9 cellular contexts compared by ENCODE assay signal in genomic region chr11:123020968-123021367, GRCh38. TPM values are rescaled to one million over a fixed set of nuclear protein-coding genes. Genes with fewer than 3 reads are reported as not detected.
A peak's percentile ranks its signal among the peaks of the same experiment; 100 is the strongest.
DNase-seq lines count a peak whose midpoint lies in the region; TF ChIP-seq lines count a peak whose summit lies in the region.
"Had no signal": no experiment of that assay in that cellular context is flagged by ENCODE, and none has a peak within 500 bp of the region (broad histone marks: within the 10 kb centered on the region; RNA-seq: fewer than 3 reads in every experiment).

No MANE protein-coding gene starts in this region.

- H3K36me3 ChIP-seq in H7 (replicated peaks; ENCODE audit: control insufficient read depth, insufficient read depth, low read length) = no peaks in the 10 kb centered on the region
- H3K36me3 ChIP-seq in ovary = no peaks in the 10 kb centered on the region

- peak; percentile 77 for TF ChIP-seq CTCF in VCaP (conservative IDR thresholded peaks at IDR 0.05)
- TF ChIP-seq CTCF in epithelial cell of esophagus (IDR thresholded peaks at IDR 0.05; ENCODE audit: insufficient read depth, low read depth, low read length, missing control alignments) = peak; percentile 68
- TF ChIP-seq CTCF in ovary (IDR thresholded peaks at IDR 0.05) = no peak

- TF ChIP-seq EP300 in ovary (IDR thresholded peaks at IDR 0.05) = no peak

- H3K4me1 ChIP-seq in ovary (ENCODE audit: insufficient read depth) = no peaks in the 10 kb centered on the region

- H3K27ac ChIP-seq in VCaP (no peak overlapping the region), ovary (no peak overlapping the region)
- H3K27ac ChIP-seq: body of pancreas had no signal

- DNase-seq in NCI-H82 (lab: John Stamatoyannopoulos, UW) = peak; percentile 69
- no peak for DNase-seq in NCI-H82 treated with DMSO at 0.1 percent for 48 hours (lab: John Stamatoyannopoulos, UW; ENCODE audit: unreplicated experiment)
- peak; percentile 81 for DNase-seq in H7
- peak; percentile 27 for DNase-seq in NCI-H146 treated with DMSO at 0.1 percent for 48 hours (lab: John Stamatoyannopoulos, UW; ENCODE audit: unreplicated experiment)
- peak; percentile 63 for DNase-seq in epithelial cell of esophagus (ENCODE audit: low read depth)
- peak; percentile 42 for DNase-seq in pons (ENCODE audit: low spot score)
- DNase-seq in ovary = no peak

- WGBS in ovary, 3 donors = 54 to 59% (median 54%) methylated on average over 2 of the region's 2 CpGs

- H3K27me3 ChIP-seq in H7 (ENCODE audit: control insufficient read depth, insufficient read depth, low read length) (no peaks in the 10 kb centered on the region; the same call in 1 of the 2 replicates), ovary (no peaks in the 10 kb centered on the region)
- H3K27me3 ChIP-seq: body of pancreas had no signal

- no peak for TF ChIP-seq POLR2A in ovary (IDR thresholded peaks at IDR 0.05)

- intact Hi-C loops in ovary (cut with DNase I) = loop anchor here in 1 of 4 donors (5.0 kb wide), 1 partner anchor 159 kb away; no protein-coding TSS in a partner anchor

- no peaks in the 10 kb centered on the region for H3K9me3 ChIP-seq in ovary
- H3K9me3 ChIP-seq: body of pancreas had no signal

- H3K4me3 ChIP-seq in H7 (ENCODE audit: insufficient read depth, low read depth, low read length) (no peak overlapping the region), epithelial cell of esophagus (ENCODE audit: low read length) (no peak overlapping the region), ovary (no peak overlapping the region)
- H3K4me3 ChIP-seq: body of pancreas had no signal

RNA-seq across cellular contexts. Expression of gene BSX, which starts 39.3 kb away (rescaled TPM):
- not detected in 2 replicates for total RNA-seq in H7 (2014; rRNA removed; shearing (Covaris generic))
- not detected for total RNA-seq in ovary
- not detected for polyA plus RNA-seq in ovary
- total RNA-seq: body of pancreas had no signal

RNA-seq across cellular contexts. Expression of gene HSPA8, which starts 41.0 kb away (rescaled TPM):
- 2,498 and 3,375 TPM in 2 replicates for total RNA-seq in H7 (2014; rRNA removed; shearing (Covaris generic))
- total RNA-seq in ovary = 100 to 1,000 TPM; 383 to 888 (median 747) TPM
- polyA plus RNA-seq in ovary = 1,000 to 10,000 TPM in 1 of 2 donors, 100 to 1,000 TPM in 1; 289 to 1,795 TPM

Comparison
In these comparisons a context has a peak if more than half of its experiments do, and no peak if none do; other contexts are left out.
1. DNase-seq: peak in NCI-H82 (single experiment), H7 (single experiment), NCI-H146 treated with DMSO at 0.1 percent for 48 hours (single experiment), epithelial cell of esophagus (single experiment) and pons (single experiment); none in NCI-H82 treated with DMSO at 0.1 percent for 48 hours (single experiment) and ovary (0 of 5).
2. CTCF ChIP-seq: peak in VCaP (single experiment) and epithelial cell of esophagus (single experiment); none in ovary (0 of 3).